ENCODE assay signal across 17 cellular contexts in the genomic region with DNA sequence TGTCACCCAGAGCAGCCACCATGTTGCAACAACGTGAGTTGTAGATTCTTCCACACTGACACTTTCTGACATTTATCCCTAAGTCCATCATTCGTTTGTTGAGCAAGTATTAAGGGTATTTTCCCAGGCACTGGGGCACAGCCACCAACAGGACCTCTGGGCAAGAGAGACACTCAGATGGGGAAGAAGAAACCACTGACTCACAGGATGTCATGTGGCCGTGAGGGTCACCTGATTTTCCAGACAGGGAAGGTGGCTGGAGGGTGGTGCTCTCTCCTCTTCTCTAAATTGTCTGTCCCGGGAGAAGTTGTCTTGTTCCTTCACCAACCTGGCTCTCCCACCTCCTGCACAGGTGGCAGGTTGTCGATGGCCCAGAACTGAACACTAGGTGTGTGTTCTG. TPM values are rescaled to one million over a fixed set of nuclear protein-coding genes. Genes with fewer than 3 reads are reported as not detected.
DNase-seq lines count a peak whose midpoint lies in the region; ATAC-seq and TF ChIP-seq lines count a peak whose summit lies in the region.
"Had no signal": no experiment of that assay in that cellular context is flagged by ENCODE, and none has a peak within 500 bp of the region (broad histone marks: within the 10 kb centered on the region; RNA-seq: fewer than 3 reads in every experiment).

No MANE protein-coding gene starts in this region.

- H4K20me1 ChIP-seq in osteoblast (ENCODE audit: insufficient read depth, low read length), result peaks cover 42% of the 10 kb centered on the region

- no peaks in the 10 kb centered on the region for H3K27me3 Mint-ChIP-seq in T-helper 2 cell treated with Interferon-gamma antibody and Interleukin-4, amounts not matched to agents 5 μg/mL and 100 μg/mL, for 36 hours (ENCODE audit: low read depth)
- no peaks in the 10 kb centered on the region for H3K27me3 Mint-ChIP-seq in central memory CD8-positive, alpha-beta T cell
- H3K27me3 Mint-ChIP-seq: naive thymus-derived CD8-positive, alpha-beta T cell had no signal

- no peak overlapping the region for H3K4me2 ChIP-seq in osteoblast (ENCODE audit: insufficient read depth, low read length)
- H3K4me2 ChIP-seq: hepatocyte had no signal

- no peaks in the 10 kb centered on the region for H3K9me3 ChIP-seq in osteoblast (ENCODE audit: low read depth, low read length)
- H3K9me3 ChIP-seq: stomach had no signal

- no peaks in the 10 kb centered on the region for H3K27me3 ChIP-seq in osteoblast (ENCODE audit: insufficient read depth, low read length)
- H3K27me3 ChIP-seq: hepatocyte, stomach had no signal

- no peaks in the 10 kb centered on the region for H3K9me3 Mint-ChIP-seq in T-helper 2 cell treated with Interferon-gamma antibody and Interleukin-4, amounts not matched to agents 5 μg/mL and 100 μg/mL, for 36 hours
- H3K9me3 Mint-ChIP-seq in central memory CD8-positive, alpha-beta T cell, result no peaks in the 10 kb centered on the region
- H3K9me3 Mint-ChIP-seq: naive thymus-derived CD8-positive, alpha-beta T cell had no signal

- no peak for DNase-seq in T-helper 2 cell treated with Interferon-gamma antibody and Interleukin-4, amounts not matched to agents 5 μg/mL and 100 μg/mL, for 36 hours (ENCODE audit: low spot score)
- DNase-seq in T-helper 2 cell, result no peak
- DNase-seq in NOMO-1 (lab: John Stamatoyannopoulos, UW; ENCODE audit: unreplicated experiment in 2 of 2), result peak; percentile 58 to 65
- DNase-seq in central memory CD8-positive, alpha-beta T cell (ENCODE audit: low spot score in 2 of 2), result no peak
- DNase-seq in osteoblast (ENCODE audit: insufficient read length, low spot score, missing footprints), result no peak
- DNase-seq in retina, result no peak
- DNase-seq in SW 1271 (lab: John Stamatoyannopoulos, UW), result no peak
- DNase-seq in putamen (ENCODE audit: low spot score), result no peak
- DNase-seq: activated effector memory CD4-positive, alpha-beta T cell treated with anti-CD3 and anti-CD28 coated beads, Interleukin-2, amount 50 U/mL, for 16 hours; GF-D8; GOT3; MM.1S; naive thymus-derived CD8-positive, alpha-beta T cell; NCI-H524; stomach; T-helper 9 cell had no signal

- peaks cover 81% of the 10 kb centered on the region for H3K36me3 ChIP-seq in osteoblast (ENCODE audit: insufficient read depth, low read length)

- H3K79me2 ChIP-seq in osteoblast (ENCODE audit: insufficient read depth, low read length), result peaks cover 15% of the 10 kb centered on the region
- H3K79me2 ChIP-seq: hepatocyte had no signal

- ATAC-seq in central memory CD8-positive, alpha-beta T cell (replicated peaks; ENCODE audit: extremely low read depth, poor library complexity, severe bottlenecking), result no peak
- ATAC-seq: naive thymus-derived CD8-positive, alpha-beta T cell had no signal

- no peak for TF ChIP-seq CTCF in osteoblast (IDR thresholded peaks at IDR 0.05; ENCODE audit: extremely low read depth, low read depth, low read length)

- H3K27ac Mint-ChIP-seq in T-helper 2 cell treated with Interferon-gamma antibody and Interleukin-4, amounts not matched to agents 5 μg/mL and 100 μg/mL, for 36 hours, result peak overlapping the region; percentile 69
- H3K27ac Mint-ChIP-seq in central memory CD8-positive, alpha-beta T cell (ENCODE audit: low read depth), result peak overlapping the region; percentile 46

- H3K4me3 Mint-ChIP-seq in T-helper 2 cell treated with Interferon-gamma antibody and Interleukin-4, amounts not matched to agents 5 μg/mL and 100 μg/mL, for 36 hours, result no peak overlapping the region
- no peak overlapping the region for H3K4me3 Mint-ChIP-seq in central memory CD8-positive, alpha-beta T cell
- H3K4me3 Mint-ChIP-seq: naive thymus-derived CD8-positive, alpha-beta T cell had no signal

- peak overlapping the region; percentile 30 for H3K27ac ChIP-seq in osteoblast (ENCODE audit: low read depth, low read length)
- H3K27ac ChIP-seq: hepatocyte had no signal

- H2AFZ ChIP-seq in osteoblast (ENCODE audit: low read length), result no peak overlapping the region
- H2AFZ ChIP-seq: hepatocyte had no signal

- H3K36me3 Mint-ChIP-seq in T-helper 2 cell treated with Interferon-gamma antibody and Interleukin-4, amounts not matched to agents 5 μg/mL and 100 μg/mL, for 36 hours (ENCODE audit: low read depth), result peaks cover 53% of the 10 kb centered on the region
- H3K36me3 Mint-ChIP-seq in central memory CD8-positive, alpha-beta T cell (ENCODE audit: insufficient read depth), result peaks cover 18% of the 10 kb centered on the region

- peaks cover 32% of the 10 kb centered on the region for H3K4me1 ChIP-seq in osteoblast (ENCODE audit: insufficient read depth, low read length)

- H3K4me3 ChIP-seq in osteoblast (ENCODE audit: insufficient read depth, low read length), result no peak overlapping the region
- H3K4me3 ChIP-seq: hepatocyte, stomach had no signal

- peaks cover 20% of the 10 kb centered on the region for H3K4me1 Mint-ChIP-seq in T-helper 2 cell treated with Interferon-gamma antibody and Interleukin-4, amounts not matched to agents 5 μg/mL and 100 μg/mL, for 36 hours (ENCODE audit: low read depth)
- H3K4me1 Mint-ChIP-seq in central memory CD8-positive, alpha-beta T cell, result peaks cover 24% of the 10 kb centered on the region

RNA-seq across cellular contexts. Expression of a gene that starts 51.7 kb away (rescaled TPM):
- 37.7 and 39.1 TPM in 2 replicates for total RNA-seq in osteoblast

Comparison
In these comparisons a context has a peak if more than half of its experiments do, and no peak if none do; other contexts are left out.
1. DNase-seq: peak in NOMO-1 (2 of 2); none in T-helper 2 cell treated with Interferon-gamma antibody and Interleukin-4, amounts not matched to agents 5 μg/mL and 100 μg/mL, for 36 hours (single experiment), T-helper 2 cell (0 of 5), central memory CD8-positive, alpha-beta T cell (0 of 2), osteoblast (single experiment), retina (single experiment), SW 1271 (0 of 2) and putamen (single experiment).